Comparison of ENCODE assay signal across 11 cellular contexts in genomic region chr1:74578101-74578500, GRCh38.
"Had no signal": no experiment of that assay in that cellular context is flagged by ENCODE, and none has a peak within 500 bp of the region (broad histone marks: within the 10 kb centered on the region; RNA-seq: fewer than 3 reads in every experiment).

No MANE protein-coding gene starts in this region.

- H3K4me2 ChIP-seq: GM23338 had no signal

- H3K27ac Mint-ChIP-seq: GM23338, H9, HFFc6 had no signal

- H2AFZ ChIP-seq: GM23248, GM23338 had no signal

- ATAC-seq: GM23338, HCT116 had no signal

- H3K36me3 ChIP-seq: HAP-1 had no signal

- H3K4me1 ChIP-seq: HAP-1 had no signal

- DNase-seq: GM23248, GOT3, H7, H9, HCEC 1CT, HFFc6 had no signal

- H3K9me3 ChIP-seq: HAP-1 had no signal

- H3K9me3 Mint-ChIP-seq: GM23338, H9 had no signal

- H3K27ac ChIP-seq: GM23248 had no signal

- FAIRE-seq: H1, H54 had no signal

- H3K9ac ChIP-seq: GM23248 had no signal

- H3K4me3 Mint-ChIP-seq: GM23338, H9, HFFc6 had no signal

- H3K4me3 ChIP-seq: GM23248, GM23338, HAP-1 had no signal
